In the genomic region with DNA sequence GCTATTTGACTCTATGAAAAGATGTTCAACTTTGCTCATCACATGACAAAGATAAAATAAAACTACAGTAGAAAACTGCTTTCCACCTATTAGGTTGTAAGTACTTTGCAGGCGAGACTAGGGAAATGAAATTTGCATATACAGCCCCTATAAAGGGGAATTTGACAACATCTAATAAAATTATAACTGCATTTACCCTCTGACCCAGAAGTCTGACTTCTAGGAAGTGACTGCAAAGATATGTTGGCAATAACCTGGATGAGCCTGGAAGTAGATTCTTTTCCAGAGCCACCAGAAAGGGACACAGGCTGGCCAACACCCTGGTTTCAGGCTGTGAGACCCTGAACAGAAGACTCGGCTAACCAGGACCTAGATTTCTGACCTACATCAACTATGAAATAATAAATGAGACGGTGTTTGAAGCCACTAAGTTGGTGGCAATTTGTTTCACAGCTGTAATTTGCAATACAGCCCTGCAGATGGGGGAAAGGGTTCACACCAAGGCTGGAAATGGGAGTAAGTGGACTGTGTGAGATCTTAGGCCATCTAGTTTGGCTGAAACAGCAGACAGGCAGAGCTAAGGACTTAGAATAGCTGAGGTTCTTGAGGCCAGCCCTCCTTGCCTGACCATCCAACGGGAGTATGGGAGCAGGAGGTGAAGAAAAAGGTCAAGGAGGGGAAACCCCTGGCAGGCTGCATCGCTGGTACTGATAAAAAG, we compare ENCODE assay signal across 10 cellular contexts.
DNase-seq lines count a peak whose midpoint lies in the region; ATAC-seq and TF ChIP-seq lines count a peak whose summit lies in the region.
"Had no signal": no experiment of that assay in that cellular context is flagged by ENCODE, and none has a peak within 500 bp of the region (broad histone marks: within the 10 kb centered on the region; RNA-seq: fewer than 3 reads in every experiment).

No MANE protein-coding gene starts in this region.

- H3K4me3 ChIP-seq in astrocyte of the spinal cord (ENCODE audit: low read depth, low read length) (no peak overlapping the region), left lung (no peak overlapping the region)

- peaks cover 44% of the 10 kb centered on the region for H3K4me1 Mint-ChIP-seq in stimulated activated naive CD8-positive, alpha-beta T cell treated with anti-CD3 and anti-CD28 coated beads, Interleukin-15, Interleukin-2, amounts not matched to agents 100 ng/mL and 50 ng/mL, for 24 hours (ENCODE audit: low read depth)
- peaks cover 38% of the 10 kb centered on the region for H3K4me1 Mint-ChIP-seq in stimulated activated naive CD8-positive, alpha-beta T cell treated with anti-CD3 and anti-CD28 coated beads, Interleukin-15, amount 100 ng/mL, for 72 hours

- H3K36me3 Mint-ChIP-seq in stimulated activated naive CD8-positive, alpha-beta T cell treated with anti-CD3 and anti-CD28 coated beads, Interleukin-15, Interleukin-2, amounts not matched to agents 100 ng/mL and 50 ng/mL, for 24 hours (ENCODE audit: low read depth) = peaks cover 9% of the 10 kb centered on the region

- no peak overlapping the region for H3K27ac ChIP-seq in left lung

- in situ Hi-C loops in astrocyte of the spinal cord (cut with HindIII; ENCODE audit: low sequenced_read_pairs) = no loop called here

- no peaks in the 10 kb centered on the region for H3K9me3 ChIP-seq in left lung

- TF ChIP-seq CTCF in astrocyte of the spinal cord (IDR thresholded peaks at IDR 0.05; ENCODE audit: low read depth, low read length) (peak; percentile 19), left lung (IDR thresholded peaks at IDR 0.05) (no peak)

- no peaks in the 10 kb centered on the region for H3K27me3 Mint-ChIP-seq in stimulated activated naive CD8-positive, alpha-beta T cell treated with anti-CD3 and anti-CD28 coated beads, Interleukin-15, Interleukin-2, amounts not matched to agents 100 ng/mL and 50 ng/mL, for 24 hours
- H3K27me3 Mint-ChIP-seq in stimulated activated naive CD8-positive, alpha-beta T cell treated with anti-CD3 and anti-CD28 coated beads, Interleukin-15, amount 100 ng/mL, for 72 hours = no peaks in the 10 kb centered on the region

- H3K4me1 ChIP-seq in left lung = no peaks in the 10 kb centered on the region

- H3K27ac Mint-ChIP-seq in stimulated activated naive CD8-positive, alpha-beta T cell treated with anti-CD3 and anti-CD28 coated beads, Interleukin-15, Interleukin-2, amounts not matched to agents 100 ng/mL and 50 ng/mL, for 24 hours = peak overlapping the region; percentile 19
- no peak overlapping the region for H3K27ac Mint-ChIP-seq in stimulated activated naive CD8-positive, alpha-beta T cell treated with anti-CD3 and anti-CD28 coated beads, Interleukin-15, amount 100 ng/mL, for 72 hours

- no peak overlapping the region for H3K4me3 Mint-ChIP-seq in stimulated activated naive CD8-positive, alpha-beta T cell treated with anti-CD3 and anti-CD28 coated beads, Interleukin-15, Interleukin-2, amounts not matched to agents 100 ng/mL and 50 ng/mL, for 24 hours
- H3K4me3 Mint-ChIP-seq in stimulated activated naive CD8-positive, alpha-beta T cell treated with anti-CD3 and anti-CD28 coated beads, Interleukin-15, amount 100 ng/mL, for 72 hours = no peak overlapping the region

- ATAC-seq in stimulated activated naive CD8-positive, alpha-beta T cell treated with anti-CD3 and anti-CD28 coated beads, Interleukin-15, amount 100 ng/mL, for 72 hours = no peak
- ATAC-seq in left lung (peak; percentile 59), GM19351 (IDR thresholded peaks at IDR 0.05; ENCODE audit: unreplicated experiment) (no peak), GM21717 (IDR thresholded peaks at IDR 0.05; ENCODE audit: unreplicated experiment) (no peak)

- no peak for DNase-seq in stimulated activated naive CD8-positive, alpha-beta T cell treated with anti-CD3 and anti-CD28 coated beads, Interleukin-15, amount 100 ng/mL, for 72 hours
- peak; percentile 21 for DNase-seq in astrocyte of the spinal cord (ENCODE audit: low read depth, low spot score)
- DNase-seq in left lung = no peak
- no peak for DNase-seq in SKM-1 (lab: John Stamatoyannopoulos, UW; ENCODE audit: unreplicated experiment)
- DNase-seq in DMS79 (lab: John Stamatoyannopoulos, UW) = no peak
- DNase-seq: activated effector memory CD4-positive, alpha-beta T cell treated with Interleukin-2 at 50 U/mL for 16 hours; AML-193 had no signal

- H3K36me3 ChIP-seq in left lung = peaks cover 0 to 3% of the 10 kb centered on the region in 2 donors

- intact Hi-C loops in left lung (cut with DNase I) = no loop called here

- no peaks in the 10 kb centered on the region for H3K27me3 ChIP-seq in left lung

- H3K9me3 Mint-ChIP-seq in stimulated activated naive CD8-positive, alpha-beta T cell treated with anti-CD3 and anti-CD28 coated beads, Interleukin-15, Interleukin-2, amounts not matched to agents 100 ng/mL and 50 ng/mL, for 24 hours = no peaks in the 10 kb centered on the region
- H3K9me3 Mint-ChIP-seq in stimulated activated naive CD8-positive, alpha-beta T cell treated with anti-CD3 and anti-CD28 coated beads, Interleukin-15, amount 100 ng/mL, for 72 hours = peaks cover 5 to 7% of the 10 kb centered on the region in 2 donors
